11 cellular contexts compared by ENCODE assay signal in the genomic region with DNA sequence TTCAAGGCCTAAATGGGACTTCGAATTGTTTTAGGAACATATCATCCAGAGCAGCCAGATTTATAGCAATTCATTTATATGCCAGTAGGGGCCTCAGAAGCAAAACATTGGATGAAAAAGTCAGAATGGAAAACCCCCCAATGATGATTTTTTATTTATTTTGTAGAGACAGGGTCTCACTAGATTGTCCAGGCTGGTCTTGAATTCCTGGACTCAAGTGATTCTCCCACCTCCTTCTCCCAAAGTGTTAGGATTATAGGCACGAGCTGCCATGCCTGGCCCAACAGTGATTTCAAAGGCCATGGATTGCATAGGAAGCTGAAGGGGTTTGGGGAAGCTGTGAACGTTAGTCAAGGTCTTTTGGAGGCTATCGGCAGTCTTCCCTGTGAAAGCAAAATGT. TPM values are rescaled to one million over a fixed set of nuclear protein-coding genes. Genes with fewer than 3 reads are reported as not detected.
DNase-seq lines count a peak whose midpoint lies in the region; ATAC-seq and TF ChIP-seq lines count a peak whose summit lies in the region.
"Had no signal": no experiment of that assay in that cellular context is flagged by ENCODE, and none has a peak within 500 bp of the region (broad histone marks: within the 10 kb centered on the region; RNA-seq: fewer than 3 reads in every experiment).

No MANE protein-coding gene starts in this region.

- no peak overlapping the region for H3K4me2 ChIP-seq in Karpas-422 (ENCODE audit: low read depth, low read length, poor library complexity, severe bottlenecking)

- DNase-seq in Calu3 (no peak), Karpas-422 (peak; percentile 50), cerebellar cortex (ENCODE audit: low spot score) (peak; percentile 4), neural crest cell (ENCODE audit: low read depth, low spot score) (no peak), NCI-H128 (lab: John Stamatoyannopoulos, UW; ENCODE audit: unreplicated experiment) (no peak), WERI-Rb-1 (no peak)
- DNase-seq in effector CD4-positive, alpha-beta T cell: no peak
- DNase-seq: stimulated activated naive CD4-positive, alpha-beta T cell had no signal

- H3K9me3 Mint-ChIP-seq in Calu3 (ENCODE audit: low read depth, unreplicated experiment): no peaks in the 10 kb centered on the region
- H3K9me3 Mint-ChIP-seq in neural crest cell: no peaks in the 10 kb centered on the region

- intact Hi-C loops in Calu3 (cut with micrococcal nuclease; ENCODE audit: unreplicated experiment): no loop called here

- H3K4me3 ChIP-seq in Karpas-422 (ENCODE audit: low read length): no peak overlapping the region
- no peak overlapping the region for H3K4me3 ChIP-seq in WERI-Rb-1 (ENCODE audit: low read depth, low read length)
- H3K4me3 ChIP-seq: prostate gland had no signal

- H2AFZ ChIP-seq in Karpas-422 (ENCODE audit: low read length): no peak overlapping the region

- no peaks in the 10 kb centered on the region for H3K27me3 ChIP-seq in Karpas-422 (ENCODE audit: low read length)
- no peaks in the 10 kb centered on the region for H3K27me3 ChIP-seq in WERI-Rb-1 (ENCODE audit: insufficient read depth, low read depth, severe bottlenecking)

- H3K9me3 ChIP-seq in Karpas-422 (ENCODE audit: low read length) (no peaks in the 10 kb centered on the region), WERI-Rb-1 (ENCODE audit: severe bottlenecking) (no peaks in the 10 kb centered on the region)
- H3K9me3 ChIP-seq: prostate gland had no signal

- H3K27ac Mint-ChIP-seq in Calu3 (ENCODE audit: unreplicated experiment) (no peak overlapping the region), neural crest cell (ENCODE audit: unreplicated experiment) (no peak overlapping the region)

- no peak overlapping the region for H3K9ac ChIP-seq in Karpas-422 (ENCODE audit: low read length)

- H3K27me3 Mint-ChIP-seq in Calu3 (ENCODE audit: unreplicated experiment) (no peaks in the 10 kb centered on the region), neural crest cell (ENCODE audit: low read depth) (peaks cover 9% of the 10 kb centered on the region)

- CTCF ChIA-PET in Calu3 (lab: Charles Lee): no interaction called here

- H3K79me2 ChIP-seq in Karpas-422 (ENCODE audit: low read length): peaks cover 8% of the 10 kb centered on the region

- H3K36me3 ChIP-seq in Karpas-422 (ENCODE audit: insufficient read depth, low read length) (no peaks in the 10 kb centered on the region), WERI-Rb-1 (no peaks in the 10 kb centered on the region)
- H3K36me3 ChIP-seq: prostate gland had no signal

- TF ChIP-seq CTCF in Calu3 (IDR thresholded peaks at IDR 0.05; ENCODE audit: unreplicated experiment) (peak; percentile 43), neural crest cell (conservative IDR thresholded peaks at IDR 0.05) (peak; percentile 59), WERI-Rb-1 (IDR thresholded peaks at IDR 0.05; ENCODE audit: low read depth, low read length) (no peak; the same call in 1 of the 2 replicates)

- ATAC-seq in HG03108 (IDR thresholded peaks at IDR 0.05; ENCODE audit: unreplicated experiment): no peak
- ATAC-seq: esophagus mucosa had no signal

- H3K4me1 ChIP-seq in Karpas-422 (ENCODE audit: low read length): peaks cover 22% of the 10 kb centered on the region

- no TSS peak for BruUV-seq in Calu3 (replicated peaks; lab: Mats Ljungman, UMichigan)

- no peaks in the 10 kb centered on the region for H4K20me1 ChIP-seq in Karpas-422 (ENCODE audit: insufficient read depth, low read depth, low read length)

- no peak overlapping the region for H3K27ac ChIP-seq in Karpas-422 (ENCODE audit: low read length)
- no peak overlapping the region for H3K27ac ChIP-seq in WERI-Rb-1
- H3K27ac ChIP-seq: prostate gland had no signal

- H3K9me2 ChIP-seq in Karpas-422 (replicated peaks; ENCODE audit: insufficient read depth, low read length): no peaks in the 10 kb centered on the region

- H3K36me3 Mint-ChIP-seq in Calu3 (ENCODE audit: insufficient read depth, unreplicated experiment) (peaks cover 21% of the 10 kb centered on the region), neural crest cell (ENCODE audit: low read depth) (no peaks in the 10 kb centered on the region)

- no peak overlapping the region for H3K4me3 Mint-ChIP-seq in Calu3 (ENCODE audit: low read depth, unreplicated experiment)
- H3K4me3 Mint-ChIP-seq in neural crest cell: peak overlapping the region; percentile 32

- H3K4me1 Mint-ChIP-seq in Calu3 (ENCODE audit: low read depth, unreplicated experiment): peaks cover 15% of the 10 kb centered on the region
- peaks cover 19% of the 10 kb centered on the region for H3K4me1 Mint-ChIP-seq in neural crest cell

RNA-seq across cellular contexts. Expression of a gene that starts 3.6 kb away (rescaled TPM):
- 26.2 and 28.4 TPM in 2 replicates for total RNA-seq in Calu3 (2022)
- 53.7 and 54.6 TPM in 2 replicates for total RNA-seq in Karpas-422 (2014; rRNA removed; shearing (Covaris generic); ENCODE audit: low replicate concordance)
- total RNA-seq in neural crest cell: 9.6 and 9.8 TPM in 2 replicates

RNA-seq across cellular contexts. Expression of a gene that starts 21.9 kb away (rescaled TPM):
- 99.8 and 108 TPM in 2 replicates for total RNA-seq in Calu3 (2022)
- total RNA-seq in Karpas-422 (2014; rRNA removed; shearing (Covaris generic); ENCODE audit: low replicate concordance): 37.8 and 47.6 TPM in 2 replicates
- 78.8 and 79.8 TPM in 2 replicates for total RNA-seq in neural crest cell

Comparison
In these comparisons a context has a peak if more than half of its experiments do, and no peak if none do; other contexts are left out.
1. DNase-seq: peak in Karpas-422 (single experiment) and cerebellar cortex (single experiment); none in Calu3 (single experiment), neural crest cell (single experiment), effector CD4-positive, alpha-beta T cell (single experiment), NCI-H128 (single experiment) and WERI-Rb-1 (single experiment).